9 cellular contexts compared by ENCODE assay signal in the genomic region with DNA sequence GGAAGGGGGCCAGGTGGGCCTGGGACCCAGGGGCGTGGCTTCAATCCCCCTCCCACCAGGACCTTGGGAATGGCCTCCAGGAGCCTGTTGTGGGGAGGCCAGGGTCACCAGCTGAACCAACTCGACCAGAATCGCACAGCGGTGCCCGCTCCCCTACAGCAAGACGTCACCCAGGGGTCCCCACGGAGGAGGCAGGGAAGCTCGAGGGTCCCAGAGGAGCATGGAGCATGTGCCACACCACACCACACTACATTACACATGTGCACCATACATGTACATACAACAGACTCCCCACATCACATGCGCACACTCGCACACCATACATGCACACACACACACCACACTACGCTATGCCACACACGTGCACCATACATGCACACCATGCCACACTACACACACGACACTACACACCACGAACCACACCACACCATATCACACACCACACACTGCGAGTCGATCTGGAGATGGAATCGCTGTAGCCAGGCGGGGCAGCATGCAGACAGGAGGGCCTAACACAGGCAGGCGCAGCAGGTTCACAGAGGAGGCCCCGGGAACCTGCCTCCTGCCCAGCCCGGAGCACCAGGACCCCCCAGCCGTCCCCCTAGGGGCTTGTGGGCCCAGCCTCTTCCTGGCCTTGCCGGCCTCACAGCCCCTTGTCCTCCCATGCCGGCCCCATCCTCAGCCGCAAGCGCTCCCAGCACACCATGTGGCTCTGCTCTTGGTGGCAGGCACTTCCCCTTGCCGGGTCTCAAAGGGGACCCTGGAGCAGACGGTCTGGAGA. TPM values are rescaled to one million over a fixed set of nuclear protein-coding genes. Genes with fewer than 3 reads are reported as not detected.
DNase-seq lines count a peak whose midpoint lies in the region; ATAC-seq and TF ChIP-seq lines count a peak whose summit lies in the region.
"Had no signal": no experiment of that assay in that cellular context is flagged by ENCODE, and none has a peak within 500 bp of the region (broad histone marks: within the 10 kb centered on the region; RNA-seq: fewer than 3 reads in every experiment).

No MANE protein-coding gene starts in this region.

- peak overlapping the region; percentile 72 for H3K27ac ChIP-seq in naive thymus-derived CD4-positive, alpha-beta T cell (ENCODE audit: low read depth, low read length)
- H3K27ac ChIP-seq: KMS-11 had no signal

- H3K4me1 Mint-ChIP-seq in activated naive CD4-positive, alpha-beta T cell treated with anti-CD3 and anti-CD28 coated beads, Interleukin-2, amount 50 U/mL, for 24 hours, result peaks cover 77% of the 10 kb centered on the region
- H3K4me1 Mint-ChIP-seq in naive thymus-derived CD4-positive, alpha-beta T cell, result peaks cover 63 to 86% (median 77%) of the 10 kb centered on the region in 7 donors
- no peaks in the 10 kb centered on the region for H3K4me1 Mint-ChIP-seq in Caco-2 (ENCODE audit: low read depth, unreplicated experiment)

- H3K4me1 ChIP-seq in naive thymus-derived CD4-positive, alpha-beta T cell (ENCODE audit: control insufficient read depth in 2 of 2, insufficient read depth in 2 of 2, low read length in 2 of 2), result peaks cover 44 to 60% of the 10 kb centered on the region in 2 donors
- no peaks in the 10 kb centered on the region for H3K4me1 ChIP-seq in Caco-2

- CTCF ChIA-PET in naive thymus-derived CD4-positive, alpha-beta T cell (lab: Charles Lee), result interaction anchor here (0.9 to 4.1 kb wide), 11 partner anchors 7 to 120 kb away, joined by 3 to 19 read pairs (median 5); partner anchors contain the start of gene UBE2G2
- CTCF ChIA-PET in Caco-2 (lab: Charles Lee), result no interaction called here

- H3K36me3 ChIP-seq in naive thymus-derived CD4-positive, alpha-beta T cell (ENCODE audit: control insufficient read depth in 2 of 3, insufficient read depth in 3 of 3, low read length in 3 of 3), result peaks cover 0 to 32% (median 4%) of the 10 kb centered on the region in 3 experiments
- H3K36me3 ChIP-seq in Caco-2 (ENCODE audit: control insufficient read depth, insufficient read depth, low read length), result no peaks in the 10 kb centered on the region

- no TSS peak for BruUV-seq in Caco-2 (replicated peaks; lab: Mats Ljungman, UMichigan)

- peak overlapping the region; percentile 88 for H3K4me3 ChIP-seq in naive thymus-derived CD4-positive, alpha-beta T cell (ENCODE audit: low read length)
- H3K4me3 ChIP-seq in Caco-2 (ENCODE audit: low read depth, low read length), result no peak overlapping the region

- H3K27me3 Mint-ChIP-seq in activated naive CD4-positive, alpha-beta T cell treated with anti-CD3 and anti-CD28 coated beads, Interleukin-2, amount 50 U/mL, for 24 hours, result no peaks in the 10 kb centered on the region
- no peaks in the 10 kb centered on the region for H3K27me3 Mint-ChIP-seq in naive thymus-derived CD4-positive, alpha-beta T cell
- peaks cover 11% of the 10 kb centered on the region for H3K27me3 Mint-ChIP-seq in Caco-2 (ENCODE audit: insufficient read depth, unreplicated experiment)

- H3K4me3 Mint-ChIP-seq in activated naive CD4-positive, alpha-beta T cell treated with anti-CD3 and anti-CD28 coated beads, Interleukin-2, amount 50 U/mL, for 24 hours, result peak overlapping the region; percentile 98
- peak overlapping the region; percentile 89 to 100 (median 99) for H3K4me3 Mint-ChIP-seq in naive thymus-derived CD4-positive, alpha-beta T cell
- H3K4me3 Mint-ChIP-seq in Caco-2 (ENCODE audit: unreplicated experiment), result no peak overlapping the region

- H3K27me3 ChIP-seq in naive thymus-derived CD4-positive, alpha-beta T cell (ENCODE audit: control insufficient read depth in 2 of 2, insufficient read depth in 2 of 2, low read length in 2 of 2), result no peaks in the 10 kb centered on the region
- H3K27me3 ChIP-seq in Caco-2 (replicated peaks; ENCODE audit: control insufficient read depth, insufficient read depth, low read length), result no peaks in the 10 kb centered on the region; the same call in 1 of the 2 replicates

- H3K9me3 Mint-ChIP-seq in activated naive CD4-positive, alpha-beta T cell treated with anti-CD3 and anti-CD28 coated beads, Interleukin-2, amount 50 U/mL, for 24 hours, result no peaks in the 10 kb centered on the region
- H3K9me3 Mint-ChIP-seq in naive thymus-derived CD4-positive, alpha-beta T cell, result peaks cover 0 to 5% (median 0%) of the 10 kb centered on the region in 11 donors
- H3K9me3 Mint-ChIP-seq in Caco-2 (ENCODE audit: unreplicated experiment), result no peaks in the 10 kb centered on the region

- ATAC-seq in HG02798 (IDR thresholded peaks at IDR 0.05; ENCODE audit: poor library complexity, unreplicated experiment), result peak; percentile 8
- ATAC-seq in naive thymus-derived CD4-positive, alpha-beta T cell, result peak; percentile 25

- DNase-seq in GDM1 (lab: John Stamatoyannopoulos, UW) (peak; percentile 30), NCI-H187 (lab: John Stamatoyannopoulos, UW) (no peak), DMS 273 treated with DMSO at 0.1 percent for 48 hours (lab: John Stamatoyannopoulos, UW) (no peak), Caco-2 (no peak), AML-193 (lab: John Stamatoyannopoulos, UW) (no peak)
- DNase-seq in naive thymus-derived CD4-positive, alpha-beta T cell, result peak in 1 of 9 donors; percentile 35

- intact Hi-C loops in naive thymus-derived CD4-positive, alpha-beta T cell (cut with micrococcal nuclease), result loop anchor here in 1 of 2 donors (5.0 to 10.0 kb wide), 2 partner anchors 722 to 1055 kb away; partner anchors contain the start of genes AGPAT3 and PCBP3
- intact Hi-C loops in Caco-2 (cut with micrococcal nuclease; ENCODE audit: unreplicated experiment), result no loop called here

- H3K27ac Mint-ChIP-seq in activated naive CD4-positive, alpha-beta T cell treated with anti-CD3 and anti-CD28 coated beads, Interleukin-2, amount 50 U/mL, for 24 hours, result peak overlapping the region; percentile 99
- peak overlapping the region; percentile 76 to 98 (median 95) for H3K27ac Mint-ChIP-seq in naive thymus-derived CD4-positive, alpha-beta T cell
- H3K27ac Mint-ChIP-seq in Caco-2 (ENCODE audit: unreplicated experiment), result no peak overlapping the region

- peaks cover 6% of the 10 kb centered on the region for H3K36me3 Mint-ChIP-seq in activated naive CD4-positive, alpha-beta T cell treated with anti-CD3 and anti-CD28 coated beads, Interleukin-2, amount 50 U/mL, for 24 hours
- H3K36me3 Mint-ChIP-seq in naive thymus-derived CD4-positive, alpha-beta T cell, result peaks cover 4 to 50% (median 17%) of the 10 kb centered on the region in 5 donors
- no peaks in the 10 kb centered on the region for H3K36me3 Mint-ChIP-seq in Caco-2 (ENCODE audit: insufficient read depth, unreplicated experiment)

- POLR2A ChIA-PET in naive thymus-derived CD4-positive, alpha-beta T cell (lab: Charles Lee), result interaction anchor here (0.5 to 17.4 kb wide), 9 partner anchors 9 to 107 kb away, joined by 3 to 569 read pairs (median 7); partner anchors contain the start of gene PTTG1IP
- POLR2A ChIA-PET in Caco-2 (lab: Charles Lee), result interaction anchor here (0.5 kb wide), 1 partner anchor 17 kb away, joined by 4 read pairs; no protein-coding TSS in a partner anchor

- H3K9me3 ChIP-seq in naive thymus-derived CD4-positive, alpha-beta T cell (ENCODE audit: control insufficient read depth in 2 of 3, low read length in 3 of 3), result no peaks in the 10 kb centered on the region
- H3K9me3 ChIP-seq in Caco-2, result no peaks in the 10 kb centered on the region

- no peak for TF ChIP-seq CTCF in Caco-2 (IDR thresholded peaks at IDR 0.05; ENCODE audit: insufficient read depth in 1 of 2, low read depth in 1 of 2, low read length in 1 of 2, severe bottlenecking in 1 of 2, unreplicated experiment in 1 of 2)

RNA-seq across cellular contexts. Expression of gene ITGB2, which starts 0.6 kb away (rescaled TPM):
- 100 to 1,000 TPM; 280 to 877 (median 371) TPM for total RNA-seq in naive thymus-derived CD4-positive, alpha-beta T cell
- 100 to 1,000 TPM; 459 to 768 TPM for polyA plus RNA-seq in naive thymus-derived CD4-positive, alpha-beta T cell
- 0.48 and 1.1 TPM in 2 replicates for total RNA-seq in Caco-2 (2022)

RNA-seq across cellular contexts. Expression of gene SLX9, which starts 19.7 kb away (rescaled TPM):
- total RNA-seq in naive thymus-derived CD4-positive, alpha-beta T cell, result 10 to 100 TPM; 17.8 to 46.4 (median 20.6) TPM
- polyA plus RNA-seq in naive thymus-derived CD4-positive, alpha-beta T cell, result 10 to 100 TPM; 13.2 to 14.9 TPM
- total RNA-seq in Caco-2 (2022), result 54.0 and 62.1 TPM in 2 replicates

RNA-seq across cellular contexts. Expression of gene PTTG1IP, which starts 46.6 kb away (rescaled TPM):
- total RNA-seq in naive thymus-derived CD4-positive, alpha-beta T cell, result 100 to 1,000 TPM in 2 of 5 experiments, 10 to 100 TPM in 3; 83.8 to 122 (median 95.6) TPM
- polyA plus RNA-seq in naive thymus-derived CD4-positive, alpha-beta T cell, result 10 to 100 TPM; 60.9 to 79.8 TPM
- 296 and 306 TPM in 2 replicates for total RNA-seq in Caco-2 (2022)

Comparison
In these comparisons a context has a peak if more than half of its experiments do, and no peak if none do; other contexts are left out.
1. RNA of gene ITGB2, which starts 0.6 kb away (total RNA-seq): 280 to 877 TPM in naive thymus-derived CD4-positive, alpha-beta T cell; 0.48 to 1.1 TPM in Caco-2; every median in the first group is over 100 times any median in the second.